Comparison of ENCODE assay signal across 8 cellular contexts in genomic region chr18:36074435-36074834, GRCh38.
"Had no signal": no experiment of that assay in that cellular context is flagged by ENCODE, and none has a peak within 500 bp of the region (broad histone marks: within the 10 kb centered on the region; RNA-seq: fewer than 3 reads in every experiment).

No MANE protein-coding gene starts in this region.

- DNase-seq: GDM1, GF-D8 had no signal

- H3K4me3 ChIP-seq: GM12878 had no signal

- ATAC-seq: GM12878 had no signal

- FAIRE-seq: G401.6, GM12878, GM12891, GM12892, GM18507, GM19239 had no signal
